25 cellular contexts compared by ENCODE assay signal in genomic region chr18:41530959-41531358, GRCh38.
"Had no signal": no experiment of that assay in that cellular context is flagged by ENCODE, and none has a peak within 500 bp of the region (broad histone marks: within the 10 kb centered on the region; RNA-seq: fewer than 3 reads in every experiment).

No MANE protein-coding gene starts in this region.

- H3K27me3 Mint-ChIP-seq: stimulated activated memory B cell treated with anti-CD40 and anti-IgM and Interleukin-4, amounts not matched to agents 10 μg/mL and 1 μg/mL and 100 μg/mL, for 72 hours; stimulated activated naive B cell treated with anti-CD40 and anti-IgM and Interleukin-4, amounts not matched to agents 10 μg/mL and 1 μg/mL and 100 μg/mL, for 72 hours; stimulated activated naive CD8-positive, alpha-beta T cell treated with anti-CD3 and anti-CD28 coated beads, Interleukin-15, amount 100 ng/mL, for 72 hours; stimulated activated naive CD8-positive, alpha-beta T cell treated with anti-CD3 and anti-CD28 coated beads, Interleukin-15, Interleukin-2, amounts not matched to agents 100 ng/mL and 50 ng/mL, for 24 hours; type B pancreatic cell had no signal

- FAIRE-seq: urothelium cell line had no signal

- H3K27ac Mint-ChIP-seq: stimulated activated effector memory CD8-positive, alpha-beta T cell treated with anti-CD3 and anti-CD28 coated beads, Interleukin-12 subunit alpha, Interleukin-12 subunit beta, amount 100 ng/mL, for 72 hours; stimulated activated memory B cell treated with anti-CD40 and anti-IgM and Interleukin-4, amounts not matched to agents 10 μg/mL and 1 μg/mL and 100 μg/mL, for 72 hours; stimulated activated naive B cell treated with anti-CD40 and anti-IgM and Interleukin-4, amounts not matched to agents 10 μg/mL and 1 μg/mL and 100 μg/mL, for 72 hours; stimulated activated naive CD8-positive, alpha-beta T cell treated with anti-CD3 and anti-CD28 coated beads, Interleukin-15, amount 100 ng/mL, for 72 hours; stimulated activated naive CD8-positive, alpha-beta T cell treated with anti-CD3 and anti-CD28 coated beads, Interleukin-15, Interleukin-2, amounts not matched to agents 100 ng/mL and 50 ng/mL, for 24 hours; type B pancreatic cell had no signal

- H3K4me3 Mint-ChIP-seq: stimulated activated effector memory CD8-positive, alpha-beta T cell treated with anti-CD3 and anti-CD28 coated beads, Interleukin-12 subunit alpha, Interleukin-12 subunit beta, amount 100 ng/mL, for 72 hours; stimulated activated memory B cell treated with anti-CD40 and anti-IgM and Interleukin-4, amounts not matched to agents 10 μg/mL and 1 μg/mL and 100 μg/mL, for 72 hours; stimulated activated naive B cell treated with anti-CD40 and anti-IgM and Interleukin-4, amounts not matched to agents 10 μg/mL and 1 μg/mL and 100 μg/mL, for 72 hours; stimulated activated naive CD8-positive, alpha-beta T cell treated with anti-CD3 and anti-CD28 coated beads, Interleukin-15, amount 100 ng/mL, for 72 hours; stimulated activated naive CD8-positive, alpha-beta T cell treated with anti-CD3 and anti-CD28 coated beads, Interleukin-15, Interleukin-2, amounts not matched to agents 100 ng/mL and 50 ng/mL, for 24 hours; type B pancreatic cell had no signal

- H3K9me3 Mint-ChIP-seq: type B pancreatic cell had no signal

- DNase-seq: stimulated activated CD4-positive, alpha-beta T cell treated with anti-CD3 and anti-CD28 coated beads, Interleukin-2, amount 100 ng/mL, for 48 hours; stimulated activated CD4-positive, alpha-beta T cell treated with anti-CD3 and anti-CD28 coated beads, Interleukin-4, amount 100 ng/mL, for 1 hour; stimulated activated CD4-positive, alpha-beta T cell treated with anti-CD3 and anti-CD28 coated beads, Interleukin-4, amount 100 ng/mL, for 24 hours; stimulated activated CD4-positive, alpha-beta T cell treated with anti-CD3 and anti-CD28 coated beads, Interleukin-4, amount 100 ng/mL, for 4 hours; stimulated activated CD8-positive, alpha-beta memory T cell treated with anti-CD3 and anti-CD28 coated beads, Interleukin-4, amount 100 ng/mL, for 48 hours; stimulated activated naive B cell treated with anti-CD40 and anti-IgM and Interleukin-4, amounts not matched to agents 10 μg/mL and 1 μg/mL and 100 μg/mL, for 72 hours; stimulated activated naive CD4-positive, alpha-beta T cell; stimulated activated naive CD4-positive, alpha-beta T cell treated with Interleukin-2 at 50 U/mL for 16 hours; stimulated activated naive CD8-positive, alpha-beta T cell treated with anti-CD3 and anti-CD28 coated beads, Interleukin-15, amount 100 ng/mL, for 72 hours; stimulated activated naive CD8-positive, alpha-beta T cell treated with anti-CD3 and anti-CD28 coated beads, Interleukin-15, Interleukin-2, amounts not matched to agents 100 U/mL and 50 U/mL, for 24 hours; stomach; substantia nigra; testis; thyroid gland; tibial artery; transverse colon; trophoblast cell; upper lobe of left lung; upper lobe of right lung; uterus had no signal

- H3K36me3 Mint-ChIP-seq: stimulated activated effector memory CD8-positive, alpha-beta T cell treated with anti-CD3 and anti-CD28 coated beads, Interleukin-12 subunit alpha, Interleukin-12 subunit beta, amount 100 ng/mL, for 72 hours; stimulated activated memory B cell treated with anti-CD40 and anti-IgM and Interleukin-4, amounts not matched to agents 10 μg/mL and 1 μg/mL and 100 μg/mL, for 72 hours; stimulated activated naive B cell treated with anti-CD40 and anti-IgM and Interleukin-4, amounts not matched to agents 10 μg/mL and 1 μg/mL and 100 μg/mL, for 72 hours; type B pancreatic cell had no signal

- ATAC-seq: stimulated activated effector memory CD8-positive, alpha-beta T cell treated with anti-CD3 and anti-CD28 coated beads, Interleukin-12 subunit alpha, Interleukin-12 subunit beta, amount 100 ng/mL, for 72 hours; stimulated activated memory B cell treated with anti-CD40 and anti-IgM and Interleukin-4, amounts not matched to agents 10 μg/mL and 1 μg/mL and 100 μg/mL, for 72 hours; stimulated activated naive B cell treated with anti-CD40 and anti-IgM and Interleukin-4, amounts not matched to agents 10 μg/mL and 1 μg/mL and 100 μg/mL, for 72 hours; stimulated activated naive CD8-positive, alpha-beta T cell treated with anti-CD3 and anti-CD28 coated beads, Interleukin-15, amount 100 ng/mL, for 72 hours; stimulated activated naive CD8-positive, alpha-beta T cell treated with anti-CD3 and anti-CD28 coated beads, Interleukin-15, Interleukin-2, amounts not matched to agents 100 U/mL and 50 U/mL, for 24 hours; upper lobe of right lung had no signal

- H3K4me1 Mint-ChIP-seq: stimulated activated effector memory CD8-positive, alpha-beta T cell treated with anti-CD3 and anti-CD28 coated beads, Interleukin-12 subunit alpha, Interleukin-12 subunit beta, amount 100 ng/mL, for 72 hours; stimulated activated memory B cell treated with anti-CD40 and anti-IgM and Interleukin-4, amounts not matched to agents 10 μg/mL and 1 μg/mL and 100 μg/mL, for 72 hours; stimulated activated naive B cell treated with anti-CD40 and anti-IgM and Interleukin-4, amounts not matched to agents 10 μg/mL and 1 μg/mL and 100 μg/mL, for 72 hours; stimulated activated naive CD8-positive, alpha-beta T cell treated with anti-CD3 and anti-CD28 coated beads, Interleukin-15, amount 100 ng/mL, for 72 hours had no signal
